ENCODE assay signal across 10 cellular contexts in the genomic region with DNA sequence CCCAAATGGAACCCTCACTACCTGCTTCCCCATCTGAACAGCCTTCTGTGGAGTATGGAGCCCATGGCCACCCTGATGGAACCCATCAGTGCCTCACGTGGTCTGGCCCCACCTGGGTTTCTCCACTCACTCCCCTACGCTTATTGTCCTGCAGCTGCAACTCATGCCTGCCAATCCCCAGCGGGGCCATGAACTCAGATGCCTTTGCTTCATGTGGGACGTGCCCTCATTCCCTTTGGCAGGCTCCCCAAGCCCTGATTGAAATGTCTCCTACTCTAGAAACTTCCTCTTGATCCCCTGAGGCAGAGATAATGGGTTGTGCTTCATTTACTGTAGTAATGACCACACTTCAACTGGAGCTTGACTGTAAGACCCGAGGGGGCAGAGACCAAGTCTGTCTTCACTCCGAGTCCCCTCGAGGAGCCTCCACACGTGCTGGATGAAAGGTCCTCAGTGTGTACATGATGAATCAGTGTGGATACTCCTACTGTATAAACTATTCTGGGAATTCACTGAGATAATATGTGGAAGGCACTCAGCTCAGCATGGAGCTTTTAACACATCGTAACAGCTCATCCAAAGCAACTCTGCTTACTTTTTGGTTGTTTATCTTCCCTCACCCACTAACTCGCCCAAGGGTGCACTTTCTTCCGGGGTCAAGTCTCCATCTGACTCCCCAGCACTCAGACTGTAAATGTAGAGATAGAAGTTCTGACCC.
A peak's percentile ranks its signal among the peaks of the same experiment; 100 is the strongest.
DNase-seq lines count a peak whose midpoint lies in the region; ATAC-seq, FAIRE-seq and TF ChIP-seq lines count a peak whose summit lies in the region.
"Had no signal": no experiment of that assay in that cellular context is flagged by ENCODE, and none has a peak within 500 bp of the region (broad histone marks: within the 10 kb centered on the region; RNA-seq: fewer than 3 reads in every experiment).

No MANE protein-coding gene starts in this region.

- H3K27ac Mint-ChIP-seq in endothelial cell (ENCODE audit: unreplicated experiment) = no peak overlapping the region
- peak overlapping the region in 4 of 6 donors; percentile 27 to 84 (median 66) for H3K27ac Mint-ChIP-seq in naive B cell

- CTCF ChIA-PET in BJ (lab: Yijun Ruan, JAX) = interaction anchor here (0.6 to 1.8 kb wide), 3 partner anchors 18 to 229 kb away, joined by 3 to 4 read pairs (median 4); no protein-coding TSS in a partner anchor

- POLR2A ChIA-PET in BJ (lab: Charles Lee) = no interaction called here

- H3K9me3 ChIP-seq in MG63 = no peaks in the 10 kb centered on the region
- H3K9me3 ChIP-seq: tibial artery had no signal

- peaks cover 66% of the 10 kb centered on the region for H3K4me1 Mint-ChIP-seq in endothelial cell (ENCODE audit: unreplicated experiment)
- H3K4me1 Mint-ChIP-seq in naive B cell = peaks cover 23 to 37% (median 25%) of the 10 kb centered on the region in 3 donors

- TF ChIP-seq CTCF in BJ (IDR thresholded peaks at IDR 0.05; ENCODE audit: insufficient read depth, low read depth, low read length) (no peak), endothelial cell (IDR thresholded peaks at IDR 0.05; ENCODE audit: unreplicated experiment) (no peak), D721Med (IDR thresholded peaks at IDR 0.05; ENCODE audit: insufficient read depth, missing control alignments) (no peak)

- H3K27me3 Mint-ChIP-seq in endothelial cell (ENCODE audit: unreplicated experiment) = peaks cover 5% of the 10 kb centered on the region
- H3K27me3 Mint-ChIP-seq in naive B cell = no peaks in the 10 kb centered on the region

- FAIRE-seq in D721Med (lab: Jason Lieb, UNC) = no peak
- no peak for FAIRE-seq in HTR-8/SVneo (lab: Jason Lieb, UNC)

- ATAC-seq in naive B cell (ENCODE audit: low read depth in 2 of 2) = no peak

- H3K27me3 ChIP-seq in BJ (ENCODE audit: control insufficient read depth, insufficient read depth, low read length) (no peaks in the 10 kb centered on the region), MG63 (no peaks in the 10 kb centered on the region)
- H3K27me3 ChIP-seq: tibial artery had no signal

- H3K4me3 Mint-ChIP-seq in endothelial cell (ENCODE audit: unreplicated experiment) = peak overlapping the region; percentile 70
- H3K4me3 Mint-ChIP-seq in naive B cell = peak overlapping the region in 1 of 8 donors; percentile 35

- DNase-seq in BJ (ENCODE audit: low read depth) (peak; percentile 68), MG63 (peak; percentile 48), endothelial cell (ENCODE audit: low spot score) (no peak), naive B cell (no peak), D721Med (ENCODE audit: insufficient read length, low spot score) (no peak), HTR-8/SVneo (ENCODE audit: insufficient read length, low spot score) (no peak), NOMO-1 (lab: John Stamatoyannopoulos, UW; ENCODE audit: unreplicated experiment in 2 of 2) (no peak)
- DNase-seq in activated CD4-positive, CD25-positive, alpha-beta regulatory T cell (lab: John Stamatoyannopoulos, UW) = no peak
- DNase-seq: DMS79, tibial artery had no signal

- H3K9me3 Mint-ChIP-seq in endothelial cell (ENCODE audit: unreplicated experiment) (no peaks in the 10 kb centered on the region), naive B cell (no peaks in the 10 kb centered on the region)

- no peaks in the 10 kb centered on the region for H3K36me3 ChIP-seq in BJ (ENCODE audit: control insufficient read depth, insufficient read depth, low read length)
- no peaks in the 10 kb centered on the region for H3K36me3 ChIP-seq in MG63

- peaks cover 38% of the 10 kb centered on the region for H3K36me3 Mint-ChIP-seq in endothelial cell (ENCODE audit: low read depth, unreplicated experiment)
- H3K36me3 Mint-ChIP-seq in naive B cell = peaks cover 33 to 46% of the 10 kb centered on the region in 2 donors

- H3K4me3 ChIP-seq in BJ (ENCODE audit: low read depth, low read length) = no peak overlapping the region
- no peak overlapping the region for H3K4me3 ChIP-seq in MG63
- H3K4me3 ChIP-seq: tibial artery had no signal

Comparison
In these comparisons a context has a peak if more than half of its experiments do, and no peak if none do; other contexts are left out.
1. DNase-seq: peak in BJ (single experiment) and MG63 (single experiment); none in endothelial cell (single experiment), naive B cell (single experiment), D721Med (single experiment), activated CD4-positive, CD25-positive, alpha-beta regulatory T cell (0 of 4), HTR-8/SVneo (single experiment) and NOMO-1 (0 of 2).